Comparison of ENCODE assay signal across 34 cellular contexts in genomic region chr14:101789222-101789621, GRCh38. TPM values are rescaled to one million over a fixed set of nuclear protein-coding genes. Genes with fewer than 3 reads are reported as not detected.
DNase-seq lines count a peak whose midpoint lies in the region; ATAC-seq and TF ChIP-seq lines count a peak whose summit lies in the region.
"Had no signal": no experiment of that assay in that cellular context is flagged by ENCODE, and none has a peak within 500 bp of the region (broad histone marks: within the 10 kb centered on the region; RNA-seq: fewer than 3 reads in every experiment).

No MANE protein-coding gene starts in this region.

- BruUV-seq in OCI-LY7 (replicated peaks; lab: Mats Ljungman, UMichigan): no TSS peak

- no peak overlapping the region for H3K27ac ChIP-seq in OCI-LY7 (ENCODE audit: low read depth, low read length, poor library complexity, severe bottlenecking)
- H3K27ac ChIP-seq: ascending aorta, left lung, parathyroid adenoma, stomach, thyroid gland, vagina had no signal

- H3K9me3 ChIP-seq in OCI-LY7 (ENCODE audit: low read length): peaks cover 15% of the 10 kb centered on the region
- H3K9me3 ChIP-seq: ascending aorta, Caco-2, HAP-1, left lung, Peyer's patch, stomach, thyroid gland, vagina had no signal

- CTCF ChIA-PET in OCI-LY7 (lab: Charles Lee; ENCODE audit: unreplicated experiment): no interaction called here

- H3K4me1 Mint-ChIP-seq in activated T-cell treated with anti-CD3 and anti-CD28 coated beads, Interleukin-2, amount 50 U/mL, for 72 hours (ENCODE audit: low read depth): peaks cover 34% of the 10 kb centered on the region
- H3K4me1 Mint-ChIP-seq in activated T-cell treated with anti-CD3 and anti-CD28 coated beads, Interleukin-2, amount 50 U/mL, for 4 hours (ENCODE audit: low read depth): peaks cover 35% of the 10 kb centered on the region

- H3K4me2 ChIP-seq in OCI-LY7 (ENCODE audit: low read length): peak overlapping the region; percentile 58

- peaks cover 15% of the 10 kb centered on the region for H3K36me3 ChIP-seq in OCI-LY7 (ENCODE audit: insufficient read depth, low read length)
- H3K36me3 ChIP-seq: ascending aorta, HAP-1, left lung, Peyer's patch, thyroid gland, vagina had no signal

- H3K9me3 Mint-ChIP-seq in activated T-cell treated with anti-CD3 and anti-CD28 coated beads, Interleukin-2, amount 50 U/mL, for 72 hours: peaks cover 4% of the 10 kb centered on the region in 2 donors
- peaks cover 3% of the 10 kb centered on the region for H3K9me3 Mint-ChIP-seq in activated T-cell treated with anti-CD3 and anti-CD28 coated beads, Interleukin-2, amount 50 U/mL, for 4 hours
- H3K9me3 Mint-ChIP-seq: endodermal cell had no signal

- DNase-seq in activated T-cell treated with anti-CD3 and anti-CD28 coated beads, Interleukin-2, amount 50 U/mL, for 72 hours: no peak
- DNase-seq in activated T-cell treated with anti-CD3 and anti-CD28 coated beads, Interleukin-2, amount 50 U/mL, for 4 hours: no peak
- peak; percentile 34 for DNase-seq in COR-L47 (lab: John Stamatoyannopoulos, UW)
- DNase-seq in OCI-LY7 (ENCODE audit: low spot score): no peak
- peak; percentile 88 for DNase-seq in mesenteric fat pad (ENCODE audit: low spot score)
- no peak for DNase-seq in SHP77 (lab: John Stamatoyannopoulos, UW)
- no peak for DNase-seq in OCI-M1 (lab: John Stamatoyannopoulos, UW)
- DNase-seq: ACHN; activated CD4-positive, alpha-beta T cell treated with anti-CD3 and anti-CD28 coated beads for 48 hours; activated effector memory CD4-positive, alpha-beta T cell treated with Interleukin-2 at 50 U/mL for 16 hours; activated naive CD8-positive, alpha-beta T cell treated with anti-CD3 and anti-CD28 coated beads, Interleukin-2, amount 10 ng/mL, durations not matched to agents 7 days and 5 days; Caco-2; dermis blood vessel endothelial cell; DMS79; endodermal cell; GDM1; left lung; mesenchymal stem cell; NCI-H1048; NCI-H2171; NCI-H524; Peyer's patch; retina; SIG-M5; stimulated activated CD4-positive, alpha-beta T cell treated with anti-CD3 and anti-CD28 coated beads, Interleukin-2, amount 100 ng/mL, for 24 hours; stimulated activated CD8-positive, alpha-beta memory T cell treated with anti-CD3 and anti-CD28 coated beads, Interleukin-4, amount 100 ng/mL, for 48 hours; stomach; T1000 had no signal

- no peaks in the 10 kb centered on the region for H3K27me3 Mint-ChIP-seq in activated T-cell treated with anti-CD3 and anti-CD28 coated beads, Interleukin-2, amount 50 U/mL, for 72 hours (ENCODE audit: low read depth)
- H3K27me3 Mint-ChIP-seq in activated T-cell treated with anti-CD3 and anti-CD28 coated beads, Interleukin-2, amount 50 U/mL, for 4 hours (ENCODE audit: low read depth): no peaks in the 10 kb centered on the region
- H3K27me3 Mint-ChIP-seq: activated naive CD8-positive, alpha-beta T cell treated with anti-CD3 and anti-CD28 coated beads, Interleukin-2, amount 10 ng/mL, durations not matched to agents 7 days and 5 days had no signal

- H2AFZ ChIP-seq in OCI-LY7 (ENCODE audit: low read length): peak overlapping the region; percentile 93
- H2AFZ ChIP-seq: parathyroid adenoma had no signal

- peak overlapping the region; percentile 22 for H3K27ac Mint-ChIP-seq in activated T-cell treated with anti-CD3 and anti-CD28 coated beads, Interleukin-2, amount 50 U/mL, for 72 hours
- H3K27ac Mint-ChIP-seq: activated naive CD8-positive, alpha-beta T cell treated with anti-CD3 and anti-CD28 coated beads, Interleukin-2, amount 10 ng/mL, durations not matched to agents 7 days and 5 days; endodermal cell had no signal

- peaks cover 48% of the 10 kb centered on the region for H3K4me1 ChIP-seq in OCI-LY7 (ENCODE audit: insufficient read depth, low read length, poor library complexity, severe bottlenecking)
- H3K4me1 ChIP-seq: Caco-2, parathyroid adenoma, thyroid gland had no signal

- no peaks in the 10 kb centered on the region for H4K20me1 ChIP-seq in OCI-LY7 (ENCODE audit: insufficient read depth, low read length)

- no peak overlapping the region for H3K4me3 Mint-ChIP-seq in activated T-cell treated with anti-CD3 and anti-CD28 coated beads, Interleukin-2, amount 50 U/mL, for 72 hours
- no peak overlapping the region for H3K4me3 Mint-ChIP-seq in activated T-cell treated with anti-CD3 and anti-CD28 coated beads, Interleukin-2, amount 50 U/mL, for 4 hours
- H3K4me3 Mint-ChIP-seq: activated naive CD8-positive, alpha-beta T cell treated with anti-CD3 and anti-CD28 coated beads, Interleukin-2, amount 10 ng/mL, durations not matched to agents 7 days and 5 days; endodermal cell had no signal

- peaks cover 4% of the 10 kb centered on the region; the same call in 1 of the 2 replicates for H3K79me2 ChIP-seq in OCI-LY7 (ENCODE audit: insufficient read depth, low read depth, low read length)

- H3K4me3 ChIP-seq in OCI-LY7 (ENCODE audit: low read depth, low read length, poor library complexity, severe bottlenecking): peak overlapping the region; percentile 32
- H3K4me3 ChIP-seq: ascending aorta, HAP-1, left lung, Peyer's patch, stomach, thyroid gland, vagina had no signal

- TF ChIP-seq CTCF in OCI-LY7 (conservative IDR thresholded peaks at IDR 0.05; ENCODE audit: low read length): no peak

- intact Hi-C loops in OCI-LY7 (cut with micrococcal nuclease; ENCODE audit: unreplicated experiment): no loop called here

- H3K36me3 Mint-ChIP-seq in activated T-cell treated with anti-CD3 and anti-CD28 coated beads, Interleukin-2, amount 50 U/mL, for 72 hours (ENCODE audit: insufficient read depth in 2 of 2): peaks cover 8 to 13% of the 10 kb centered on the region in 2 donors
- H3K36me3 Mint-ChIP-seq in activated T-cell treated with anti-CD3 and anti-CD28 coated beads, Interleukin-2, amount 50 U/mL, for 4 hours (ENCODE audit: insufficient read depth): peaks cover 9% of the 10 kb centered on the region

- no peak for ATAC-seq in activated T-cell treated with anti-CD3 and anti-CD28 coated beads, Interleukin-2, amount 50 U/mL, for 72 hours (replicated peaks in 1 of 2)
- ATAC-seq in activated T-cell treated with anti-CD3 and anti-CD28 coated beads, Interleukin-2, amount 50 U/mL, for 4 hours: no peak
- ATAC-seq in HG02678 (IDR thresholded peaks at IDR 0.05; ENCODE audit: unreplicated experiment): no peak
- ATAC-seq: left lung had no signal

- POLR2A ChIA-PET in OCI-LY7 (lab: Charles Lee): interaction anchor here (0.9 to 6.8 kb wide), 3 partner anchors 10 to 25 kb away, joined by 3 to 68 read pairs (median 4); no protein-coding TSS in a partner anchor

- no peaks in the 10 kb centered on the region for H3K9me2 ChIP-seq in OCI-LY7 (ENCODE audit: insufficient read depth, low read length)

RNA-seq across cellular contexts. Expression of gene PPP2R5C, which starts 27.7 kb away (rescaled TPM):
- 100 to 1,000 TPM; 317 to 370 TPM for total RNA-seq in activated T-cell treated with anti-CD3 and anti-CD28 coated beads, Interleukin-2, amount 50 U/mL, for 72 hours
- total RNA-seq in activated T-cell treated with anti-CD3 and anti-CD28 coated beads, Interleukin-2, amount 50 U/mL, for 4 hours: 100 to 1,000 TPM; 160 to 180 (median 173) TPM
- 134 and 161 TPM in 2 replicates for total RNA-seq in OCI-LY7 (2014; rRNA removed; shearing (Covaris generic))
- 236 and 264 TPM in 2 replicates for total RNA-seq in OCI-LY7 (2022)
- 124 TPM for total RNA-seq in mesenteric fat pad

Comparison
In these comparisons a context has a peak if more than half of its experiments do, and no peak if none do; other contexts are left out.
1. DNase-seq: peak in COR-L47 (single experiment) and mesenteric fat pad (single experiment); none in activated T-cell treated with anti-CD3 and anti-CD28 coated beads, Interleukin-2, amount 50 U/mL, for 72 hours (0 of 2), activated T-cell treated with anti-CD3 and anti-CD28 coated beads, Interleukin-2, amount 50 U/mL, for 4 hours (single experiment), OCI-LY7 (single experiment), SHP77 (0 of 2) and OCI-M1 (single experiment).